In the genomic region with DNA sequence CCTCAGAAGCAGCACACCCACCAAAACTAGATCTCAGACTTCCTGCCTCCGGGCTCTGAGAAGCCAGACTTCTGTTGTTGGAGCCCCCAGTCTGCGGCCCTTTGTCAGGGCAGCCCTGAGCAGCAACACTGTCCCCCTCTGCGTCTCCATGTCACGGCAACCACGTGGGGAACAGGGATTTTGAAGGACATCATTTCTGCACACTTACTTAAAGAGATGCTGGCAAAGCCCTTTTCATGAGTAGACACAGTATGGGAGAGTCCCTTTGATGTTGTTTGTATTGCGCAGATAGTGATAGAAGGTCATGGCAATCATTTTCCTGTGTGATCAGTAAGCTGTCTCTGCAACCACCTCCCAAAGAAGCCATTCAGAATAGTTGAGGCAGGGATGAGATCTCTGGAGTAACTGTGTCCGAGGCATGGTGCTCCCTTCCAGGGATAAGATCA, we compare ENCODE assay signal across 1 cellular context.
A peak's percentile ranks its signal among the peaks of the same experiment; 100 is the strongest.
TF ChIP-seq lines count a peak whose summit lies in the region.

No MANE protein-coding gene starts in this region.

TF ChIP-seq in HepG2, 621 proteins besides CTCF, POLR2A, EP300 and RAD21 (continued from another document and continues in another):
- TF ChIP-seq, protein P1, sequence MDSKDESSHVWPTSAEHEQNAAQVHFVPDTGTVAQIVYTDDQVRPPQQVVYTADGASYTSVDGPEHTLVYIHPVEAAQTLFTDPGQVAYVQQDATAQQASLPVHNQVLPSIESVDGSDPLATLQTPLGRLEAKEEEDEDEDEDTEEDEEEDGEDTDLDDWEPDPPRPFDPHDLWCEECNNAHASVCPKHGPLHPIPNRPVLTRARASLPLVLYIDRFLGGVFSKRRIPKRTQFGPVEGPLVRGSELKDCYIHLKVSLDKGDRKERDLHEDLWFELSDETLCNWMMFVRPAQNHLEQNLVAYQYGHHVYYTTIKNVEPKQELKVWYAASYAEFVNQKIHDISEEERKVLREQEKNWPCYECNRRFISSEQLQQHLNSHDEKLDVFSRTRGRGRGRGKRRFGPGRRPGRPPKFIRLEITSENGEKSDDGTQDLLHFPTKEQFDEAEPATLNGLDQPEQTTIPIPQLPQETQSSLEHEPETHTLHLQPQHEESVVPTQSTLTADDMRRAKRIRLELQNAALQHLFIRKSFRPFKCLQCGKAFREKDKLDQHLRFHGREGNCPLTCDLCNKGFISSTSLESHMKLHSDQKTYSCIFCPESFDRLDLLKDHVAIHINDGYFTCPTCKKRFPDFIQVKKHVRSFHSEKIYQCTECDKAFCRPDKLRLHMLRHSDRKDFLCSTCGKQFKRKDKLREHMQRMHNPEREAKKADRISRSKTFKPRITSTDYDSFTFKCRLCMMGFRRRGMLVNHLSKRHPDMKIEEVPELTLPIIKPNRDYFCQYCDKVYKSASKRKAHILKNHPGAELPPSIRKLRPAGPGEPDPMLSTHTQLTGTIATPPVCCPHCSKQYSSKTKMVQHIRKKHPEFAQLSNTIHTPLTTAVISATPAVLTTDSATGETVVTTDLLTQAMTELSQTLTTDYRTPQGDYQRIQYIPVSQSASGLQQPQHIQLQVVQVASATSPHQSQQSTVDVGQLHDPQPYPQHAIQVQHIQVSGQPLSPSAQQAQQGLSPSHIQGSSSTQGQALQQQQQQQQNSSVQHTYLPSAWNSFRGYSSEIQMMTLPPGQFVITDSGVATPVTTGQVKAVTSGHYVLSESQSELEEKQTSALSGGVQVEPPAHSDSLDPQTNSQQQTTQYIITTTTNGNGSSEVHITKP (CRISPR knock-in tag; IDR thresholded peaks at IDR 0.05; ENCODE audit: low read depth): no peak
- TF ChIP-seq NCOA2 (CRISPR knock-in tag; IDR thresholded peaks at IDR 0.05): peak; percentile 89
- TF ChIP-seq ZNF703 (CRISPR knock-in tag; IDR thresholded peaks at IDR 0.05; ENCODE audit: borderline replicate concordance): 0 out of 2 replicates have a peak, but pooled peaks have one; percentile 64
- TF ChIP-seq PAX8 (CRISPR knock-in tag; IDR thresholded peaks at IDR 0.05; ENCODE audit: borderline replicate concordance): no peak
- peak; percentile 53; the same call in 1 of the 2 replicates for TF ChIP-seq TBX3 (IDR thresholded peaks at IDR 0.05; ENCODE audit: borderline replicate concordance)
- TF ChIP-seq CENPT (CRISPR knock-in tag; IDR thresholded peaks at IDR 0.05; ENCODE audit: low read depth): no peak
- TF ChIP-seq PPARG (CRISPR knock-in tag; conservative IDR thresholded peaks at IDR 0.05): peak; percentile 74
- no peak for TF ChIP-seq ZNF260 (CRISPR knock-in tag; IDR thresholded peaks at IDR 0.05; ENCODE audit: borderline replicate concordance, low read depth)
- TF ChIP-seq ZNF501 (CRISPR knock-in tag; IDR thresholded peaks at IDR 0.05): no peak
- TF ChIP-seq, protein P2, sequence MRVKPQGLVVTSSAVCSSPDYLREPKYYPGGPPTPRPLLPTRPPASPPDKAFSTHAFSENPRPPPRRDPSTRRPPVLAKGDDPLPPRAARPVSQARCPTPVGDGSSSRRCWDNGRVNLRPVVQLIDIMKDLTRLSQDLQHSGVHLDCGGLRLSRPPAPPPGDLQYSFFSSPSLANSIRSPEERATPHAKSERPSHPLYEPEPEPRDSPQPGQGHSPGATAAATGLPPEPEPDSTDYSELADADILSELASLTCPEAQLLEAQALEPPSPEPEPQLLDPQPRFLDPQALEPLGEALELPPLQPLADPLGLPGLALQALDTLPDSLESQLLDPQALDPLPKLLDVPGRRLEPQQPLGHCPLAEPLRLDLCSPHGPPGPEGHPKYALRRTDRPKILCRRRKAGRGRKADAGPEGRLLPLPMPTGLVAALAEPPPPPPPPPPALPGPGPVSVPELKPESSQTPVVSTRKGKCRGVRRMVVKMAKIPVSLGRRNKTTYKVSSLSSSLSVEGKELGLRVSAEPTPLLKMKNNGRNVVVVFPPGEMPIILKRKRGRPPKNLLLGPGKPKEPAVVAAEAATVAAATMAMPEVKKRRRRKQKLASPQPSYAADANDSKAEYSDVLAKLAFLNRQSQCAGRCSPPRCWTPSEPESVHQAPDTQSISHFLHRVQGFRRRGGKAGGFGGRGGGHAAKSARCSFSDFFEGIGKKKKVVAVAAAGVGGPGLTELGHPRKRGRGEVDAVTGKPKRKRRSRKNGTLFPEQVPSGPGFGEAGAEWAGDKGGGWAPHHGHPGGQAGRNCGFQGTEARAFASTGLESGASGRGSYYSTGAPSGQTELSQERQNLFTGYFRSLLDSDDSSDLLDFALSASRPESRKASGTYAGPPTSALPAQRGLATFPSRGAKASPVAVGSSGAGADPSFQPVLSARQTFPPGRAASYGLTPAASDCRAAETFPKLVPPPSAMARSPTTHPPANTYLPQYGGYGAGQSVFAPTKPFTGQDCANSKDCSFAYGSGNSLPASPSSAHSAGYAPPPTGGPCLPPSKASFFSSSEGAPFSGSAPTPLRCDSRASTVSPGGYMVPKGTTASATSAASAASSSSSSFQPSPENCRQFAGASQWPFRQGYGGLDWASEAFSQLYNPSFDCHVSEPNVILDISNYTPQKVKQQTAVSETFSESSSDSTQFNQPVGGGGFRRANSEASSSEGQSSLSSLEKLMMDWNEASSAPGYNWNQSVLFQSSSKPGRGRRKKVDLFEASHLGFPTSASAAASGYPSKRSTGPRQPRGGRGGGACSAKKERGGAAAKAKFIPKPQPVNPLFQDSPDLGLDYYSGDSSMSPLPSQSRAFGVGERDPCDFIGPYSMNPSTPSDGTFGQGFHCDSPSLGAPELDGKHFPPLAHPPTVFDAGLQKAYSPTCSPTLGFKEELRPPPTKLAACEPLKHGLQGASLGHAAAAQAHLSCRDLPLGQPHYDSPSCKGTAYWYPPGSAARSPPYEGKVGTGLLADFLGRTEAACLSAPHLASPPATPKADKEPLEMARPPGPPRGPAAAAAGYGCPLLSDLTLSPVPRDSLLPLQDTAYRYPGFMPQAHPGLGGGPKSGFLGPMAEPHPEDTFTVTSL (CRISPR knock-in tag; IDR thresholded peaks at IDR 0.05; ENCODE audit: borderline replicate concordance): peak; percentile 56
- TF ChIP-seq MED13 (CRISPR knock-in tag; IDR thresholded peaks at IDR 0.05): peak; percentile 59; the same call in 1 of the 2 replicates
- TF ChIP-seq ZNF33B (CRISPR knock-in tag; IDR thresholded peaks at IDR 0.05): no peak
- no peak for TF ChIP-seq ZNF644 (CRISPR knock-in tag; IDR thresholded peaks at IDR 0.05; ENCODE audit: low read depth)
- TF ChIP-seq NRL (CRISPR knock-in tag; IDR thresholded peaks at IDR 0.05; ENCODE audit: borderline replicate concordance): 0 out of 2 replicates have a peak, but pooled peaks have one; percentile 59
- TF ChIP-seq, protein P3, sequence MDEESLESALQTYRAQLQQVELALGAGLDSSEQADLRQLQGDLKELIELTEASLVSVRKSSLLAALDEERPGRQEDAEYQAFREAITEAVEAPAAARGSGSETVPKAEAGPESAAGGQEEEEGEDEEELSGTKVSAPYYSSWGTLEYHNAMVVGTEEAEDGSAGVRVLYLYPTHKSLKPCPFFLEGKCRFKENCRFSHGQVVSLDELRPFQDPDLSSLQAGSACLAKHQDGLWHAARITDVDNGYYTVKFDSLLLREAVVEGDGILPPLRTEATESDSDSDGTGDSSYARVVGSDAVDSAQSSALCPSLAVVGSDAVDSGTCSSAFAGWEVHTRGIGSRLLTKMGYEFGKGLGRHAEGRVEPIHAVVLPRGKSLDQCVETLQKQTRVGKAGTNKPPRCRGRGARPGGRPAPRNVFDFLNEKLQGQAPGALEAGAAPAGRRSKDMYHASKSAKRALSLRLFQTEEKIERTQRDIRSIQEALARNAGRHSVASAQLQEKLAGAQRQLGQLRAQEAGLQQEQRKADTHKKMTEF (CRISPR knock-in tag; IDR thresholded peaks at IDR 0.05): peak; percentile 53; the same call in 1 of the 2 replicates
- peak; percentile 94 for TF ChIP-seq NR2F6 (IDR thresholded peaks at IDR 0.05)
- TF ChIP-seq NR2F6 (CRISPR knock-in tag; IDR thresholded peaks at IDR 0.05): peak; percentile 93
- TF ChIP-seq HMG20B (CRISPR knock-in tag; conservative IDR thresholded peaks at IDR 0.05): peak; percentile 67
- TF ChIP-seq, protein P4, sequence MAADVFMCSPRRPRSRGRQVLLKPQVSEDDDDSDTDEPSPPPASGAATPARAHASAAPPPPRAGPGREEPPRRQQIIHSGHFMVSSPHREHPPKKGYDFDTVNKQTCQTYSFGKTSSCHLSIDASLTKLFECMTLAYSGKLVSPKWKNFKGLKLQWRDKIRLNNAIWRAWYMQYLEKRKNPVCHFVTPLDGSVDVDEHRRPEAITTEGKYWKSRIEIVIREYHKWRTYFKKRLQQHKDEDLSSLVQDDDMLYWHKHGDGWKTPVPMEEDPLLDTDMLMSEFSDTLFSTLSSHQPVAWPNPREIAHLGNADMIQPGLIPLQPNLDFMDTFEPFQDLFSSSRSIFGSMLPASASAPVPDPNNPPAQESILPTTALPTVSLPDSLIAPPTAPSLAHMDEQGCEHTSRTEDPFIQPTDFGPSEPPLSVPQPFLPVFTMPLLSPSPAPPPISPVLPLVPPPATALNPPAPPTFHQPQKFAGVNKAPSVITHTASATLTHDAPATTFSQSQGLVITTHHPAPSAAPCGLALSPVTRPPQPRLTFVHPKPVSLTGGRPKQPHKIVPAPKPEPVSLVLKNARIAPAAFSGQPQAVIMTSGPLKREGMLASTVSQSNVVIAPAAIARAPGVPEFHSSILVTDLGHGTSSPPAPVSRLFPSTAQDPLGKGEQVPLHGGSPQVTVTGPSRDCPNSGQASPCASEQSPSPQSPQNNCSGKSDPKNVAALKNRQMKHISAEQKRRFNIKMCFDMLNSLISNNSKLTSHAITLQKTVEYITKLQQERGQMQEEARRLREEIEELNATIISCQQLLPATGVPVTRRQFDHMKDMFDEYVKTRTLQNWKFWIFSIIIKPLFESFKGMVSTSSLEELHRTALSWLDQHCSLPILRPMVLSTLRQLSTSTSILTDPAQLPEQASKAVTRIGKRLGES (CRISPR knock-in tag; IDR thresholded peaks at IDR 0.05; ENCODE audit: borderline replicate concordance): peak; percentile 34; the same call in 1 of the 2 replicates
- no peak for TF ChIP-seq ZNF484 (CRISPR knock-in tag; IDR thresholded peaks at IDR 0.05; ENCODE audit: borderline replicate concordance, low read depth)
- TF ChIP-seq HMG20A (CRISPR knock-in tag; IDR thresholded peaks at IDR 0.05; ENCODE audit: borderline replicate concordance): peak; percentile 84; the same call in 1 of the 2 replicates
- TF ChIP-seq ZNF430 (CRISPR knock-in tag; IDR thresholded peaks at IDR 0.05): no peak
- TF ChIP-seq NFATC3 (CRISPR knock-in tag; IDR thresholded peaks at IDR 0.05): no peak
- TF ChIP-seq ZNF7 (CRISPR knock-in tag; IDR thresholded peaks at IDR 0.05): no peak
- TF ChIP-seq, protein P5, sequence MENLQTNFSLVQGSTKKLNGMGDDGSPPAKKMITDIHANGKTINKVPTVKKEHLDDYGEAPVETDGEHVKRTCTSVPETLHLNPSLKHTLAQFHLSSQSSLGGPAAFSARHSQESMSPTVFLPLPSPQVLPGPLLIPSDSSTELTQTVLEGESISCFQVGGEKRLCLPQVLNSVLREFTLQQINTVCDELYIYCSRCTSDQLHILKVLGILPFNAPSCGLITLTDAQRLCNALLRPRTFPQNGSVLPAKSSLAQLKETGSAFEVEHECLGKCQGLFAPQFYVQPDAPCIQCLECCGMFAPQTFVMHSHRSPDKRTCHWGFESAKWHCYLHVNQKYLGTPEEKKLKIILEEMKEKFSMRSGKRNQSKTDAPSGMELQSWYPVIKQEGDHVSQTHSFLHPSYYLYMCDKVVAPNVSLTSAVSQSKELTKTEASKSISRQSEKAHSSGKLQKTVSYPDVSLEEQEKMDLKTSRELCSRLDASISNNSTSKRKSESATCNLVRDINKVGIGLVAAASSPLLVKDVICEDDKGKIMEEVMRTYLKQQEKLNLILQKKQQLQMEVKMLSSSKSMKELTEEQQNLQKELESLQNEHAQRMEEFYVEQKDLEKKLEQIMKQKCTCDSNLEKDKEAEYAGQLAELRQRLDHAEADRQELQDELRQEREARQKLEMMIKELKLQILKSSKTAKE (CRISPR knock-in tag; IDR thresholded peaks at IDR 0.05; ENCODE audit: borderline replicate concordance): peak; percentile 52; the same call in 1 of the 2 replicates
- TF ChIP-seq HNRNPK (IDR thresholded peaks at IDR 0.05; ENCODE audit: low read depth, low read length, poor library complexity, severe bottlenecking): no peak
- no peak for TF ChIP-seq ZFP90 (CRISPR knock-in tag; IDR thresholded peaks at IDR 0.05; ENCODE audit: borderline replicate concordance)
- TF ChIP-seq KAT7 (CRISPR knock-in tag; IDR thresholded peaks at IDR 0.05; ENCODE audit: borderline replicate concordance): 0 out of 2 replicates have a peak, but pooled peaks have one; percentile 67
- TF ChIP-seq ZNF12 (CRISPR knock-in tag; IDR thresholded peaks at IDR 0.05): peak; percentile 10; the same call in 1 of the 2 replicates
- TF ChIP-seq GTF3A (CRISPR knock-in tag; conservative IDR thresholded peaks at IDR 0.05): no peak
- peak; percentile 63 for TF ChIP-seq CREM (IDR thresholded peaks at IDR 0.05)
- no peak for TF ChIP-seq CREM (CRISPR knock-in tag; IDR thresholded peaks at IDR 0.05)
- TF ChIP-seq MZF1 (CRISPR knock-in tag; IDR thresholded peaks at IDR 0.05; ENCODE audit: borderline replicate concordance): 0 out of 2 replicates have a peak, but pooled peaks have one; percentile 47
- TF ChIP-seq ZBTB20 (CRISPR knock-in tag; IDR thresholded peaks at IDR 0.05; ENCODE audit: borderline replicate concordance, low read depth): peak; percentile 71; the same call in 1 of the 2 replicates
- TF ChIP-seq, protein P6, sequence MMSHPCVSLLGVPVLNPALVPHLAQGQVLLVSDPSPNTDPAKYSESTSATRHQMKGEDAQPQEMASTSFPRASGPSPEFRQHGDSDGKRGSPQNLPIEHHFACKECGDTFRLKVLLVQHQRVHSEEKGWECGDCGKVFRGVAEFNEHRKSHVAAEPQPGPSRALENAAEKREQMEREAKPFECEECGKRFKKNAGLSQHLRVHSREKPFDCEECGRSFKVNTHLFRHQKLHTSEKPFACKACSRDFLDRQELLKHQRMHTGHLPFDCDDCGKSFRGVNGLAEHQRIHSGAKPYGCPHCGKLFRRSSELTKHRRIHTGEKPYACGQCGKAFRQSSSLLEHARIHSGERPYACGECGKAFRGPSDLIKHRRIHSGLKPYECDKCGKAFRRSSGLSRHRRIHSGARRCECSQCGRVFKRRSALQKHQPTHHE (CRISPR knock-in tag; IDR thresholded peaks at IDR 0.05; ENCODE audit: borderline replicate concordance): no peak
- TF ChIP-seq ZNF468 (CRISPR knock-in tag; IDR thresholded peaks at IDR 0.05): no peak
- TF ChIP-seq XBP1 (CRISPR knock-in tag; IDR thresholded peaks at IDR 0.05): no peak
- peak; percentile 92 for TF ChIP-seq TCF7 (IDR thresholded peaks at IDR 0.05; ENCODE audit: low read depth)
- no peak for TF ChIP-seq ONECUT2 (CRISPR knock-in tag; IDR thresholded peaks at IDR 0.05)
- TF ChIP-seq, protein P7, sequence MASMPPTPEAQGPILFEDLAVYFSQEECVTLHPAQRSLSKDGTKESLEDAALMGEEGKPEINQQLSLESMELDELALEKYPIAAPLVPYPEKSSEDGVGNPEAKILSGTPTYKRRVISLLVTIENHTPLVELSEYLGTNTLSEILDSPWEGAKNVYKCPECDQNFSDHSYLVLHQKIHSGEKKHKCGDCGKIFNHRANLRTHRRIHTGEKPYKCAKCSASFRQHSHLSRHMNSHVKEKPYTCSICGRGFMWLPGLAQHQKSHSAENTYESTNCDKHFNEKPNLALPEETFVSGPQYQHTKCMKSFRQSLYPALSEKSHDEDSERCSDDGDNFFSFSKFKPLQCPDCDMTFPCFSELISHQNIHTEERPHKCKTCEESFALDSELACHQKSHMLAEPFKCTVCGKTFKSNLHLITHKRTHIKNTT (CRISPR knock-in tag; IDR thresholded peaks at IDR 0.05): no peak
- peak; percentile 41; the same call in 1 of the 2 replicates for TF ChIP-seq NR2C2 (CRISPR knock-in tag; IDR thresholded peaks at IDR 0.05; ENCODE audit: borderline replicate concordance)
- no peak for TF ChIP-seq ZNF652 (CRISPR knock-in tag; IDR thresholded peaks at IDR 0.05; ENCODE audit: borderline replicate concordance, low read depth)
- TF ChIP-seq HOXD1 (CRISPR knock-in tag; IDR thresholded peaks at IDR 0.05): peak; percentile 28; the same call in 1 of the 2 replicates
- no peak for TF ChIP-seq ZNF230 (CRISPR knock-in tag; IDR thresholded peaks at IDR 0.05)
- no peak for TF ChIP-seq ZNF660 (CRISPR knock-in tag; IDR thresholded peaks at IDR 0.05; ENCODE audit: borderline replicate concordance, low read depth)
- no peak for TF ChIP-seq GLI4 (CRISPR knock-in tag; IDR thresholded peaks at IDR 0.05; ENCODE audit: borderline replicate concordance)
